8 cellular contexts compared by ENCODE assay signal in the genomic region with DNA sequence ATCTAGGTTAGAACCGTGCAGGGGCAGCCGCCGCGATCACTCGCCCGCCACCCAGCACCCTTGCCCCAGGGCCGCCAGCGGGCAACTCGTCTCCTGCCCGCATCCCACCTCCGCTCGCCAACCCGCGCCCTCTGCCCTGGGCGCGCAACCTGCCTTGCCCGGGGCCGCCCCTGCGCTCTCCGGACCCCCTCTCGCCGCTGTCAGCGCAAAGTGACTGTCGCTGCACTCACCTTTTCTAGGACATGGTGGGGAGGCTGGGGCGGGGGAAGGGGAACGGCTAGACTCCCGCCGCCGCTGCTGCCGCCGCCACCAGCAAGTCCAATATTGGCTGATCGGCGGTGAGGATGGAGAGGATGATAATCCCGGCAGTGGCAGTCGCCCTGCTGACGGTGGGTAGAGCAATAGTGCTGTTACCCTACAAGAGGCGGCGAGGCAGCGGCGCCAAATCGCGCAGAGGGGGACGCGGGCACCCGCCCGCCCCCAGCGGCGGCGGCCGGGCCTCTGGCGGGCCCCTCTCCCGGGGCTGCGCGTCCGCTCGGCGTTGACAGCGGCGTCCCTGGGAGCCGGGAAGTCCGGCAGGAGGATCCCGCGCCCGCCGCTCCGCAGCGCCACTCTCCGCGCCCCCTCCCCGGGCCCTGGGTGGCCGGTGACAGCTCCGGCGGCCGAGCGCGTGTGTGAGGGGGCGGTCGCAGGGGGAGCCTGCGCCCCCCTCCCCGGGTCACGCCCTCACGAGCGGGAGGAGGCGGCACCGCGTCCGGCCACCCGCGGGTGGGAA. TPM values are rescaled to one million over a fixed set of nuclear protein-coding genes. Genes with fewer than 3 reads are reported as not detected.
DNase-seq lines count a peak whose midpoint lies in the region; ATAC-seq and TF ChIP-seq lines count a peak whose summit lies in the region.

No MANE protein-coding gene starts in this region.

- H3K9me3 ChIP-seq in SU-DHL-6 (ENCODE audit: insufficient read depth, low read length) (no peaks in the 10 kb centered on the region), skeletal muscle tissue (ENCODE audit: control insufficient read depth in 3 of 3, low read length in 3 of 3) (no peaks in the 10 kb centered on the region)

- H3F3A ChIP-seq in SU-DHL-6 (ENCODE audit: insufficient read depth): peaks cover 3% of the 10 kb centered on the region; the same call in 1 of the 2 replicates

- H2AFZ ChIP-seq in SU-DHL-6 (ENCODE audit: low read depth, low read length, severe bottlenecking): no peak overlapping the region

- DNase-seq in GM06990 (ENCODE audit: extremely low read depth, insufficient read length): peak; percentile 14
- no peak for DNase-seq in astrocyte of the cerebellum (ENCODE audit: low read depth)
- peak; percentile 34 to 46 (median 38) for DNase-seq in immature natural killer cell
- DNase-seq in NCI-H1436 (lab: John Stamatoyannopoulos, UW): no peak

- no peaks in the 10 kb centered on the region for H3K79me2 ChIP-seq in SU-DHL-6 (ENCODE audit: insufficient read depth, low read length)

- peak overlapping the region; percentile 47 for H3K4me2 ChIP-seq in SU-DHL-6 (ENCODE audit: low read depth, low read length, poor library complexity, severe bottlenecking)

- ATAC-seq in GM21526 (IDR thresholded peaks at IDR 0.05; ENCODE audit: low FRiP score, unreplicated experiment) (no peak), HG02973 (IDR thresholded peaks at IDR 0.05; ENCODE audit: unreplicated experiment) (no peak)

- peaks cover 20 to 34% of the 10 kb centered on the region in 2 donors for H3K4me1 Mint-ChIP-seq in immature natural killer cell

- peak overlapping the region; percentile 55 for H3K9ac ChIP-seq in SU-DHL-6 (ENCODE audit: low read length)
- peak overlapping the region; percentile 78 to 99 (median 98) for H3K9ac ChIP-seq in skeletal muscle tissue (ENCODE audit: low read depth in 1 of 3, low read length in 3 of 3)

- H3K27me3 ChIP-seq in GM06990 (replicated peaks; ENCODE audit: control insufficient read depth, insufficient read depth, low read length): no peaks in the 10 kb centered on the region; the same call in none of the 2 replicates
- H3K27me3 ChIP-seq in SU-DHL-6 (ENCODE audit: low read length): no peaks in the 10 kb centered on the region
- H3K27me3 ChIP-seq in skeletal muscle tissue (ENCODE audit: control insufficient read depth in 3 of 3, insufficient read depth in 3 of 3, low read length in 3 of 3): no peaks in the 10 kb centered on the region

- no peaks in the 10 kb centered on the region for H3K9me2 ChIP-seq in SU-DHL-6 (replicated peaks; ENCODE audit: insufficient read depth, low read length)

- peak overlapping the region in 3 of 6 donors; percentile 11 to 42 (median 28) for H3K27ac Mint-ChIP-seq in immature natural killer cell

- H4K20me1 ChIP-seq in SU-DHL-6 (ENCODE audit: low read depth, low read length): no peaks in the 10 kb centered on the region

- no peaks in the 10 kb centered on the region for H3K36me3 ChIP-seq in GM06990 (ENCODE audit: control insufficient read depth, insufficient read depth, low read length)
- no peaks in the 10 kb centered on the region for H3K36me3 ChIP-seq in SU-DHL-6 (ENCODE audit: low read length)
- H3K36me3 ChIP-seq in skeletal muscle tissue (ENCODE audit: control insufficient read depth in 3 of 3, insufficient read depth in 3 of 3, low read length in 3 of 3): no peaks in the 10 kb centered on the region

- H3K4me3 ChIP-seq in GM06990 (replicated peaks; ENCODE audit: low read depth, low read length) (peak overlapping the region; percentile 60), SU-DHL-6 (ENCODE audit: insufficient read depth, low read length, poor library complexity, severe bottlenecking) (peak overlapping the region; percentile 46), astrocyte of the cerebellum (ENCODE audit: low read depth, low read length) (peak overlapping the region; percentile 86), skeletal muscle tissue (ENCODE audit: low read length in 3 of 3) (peak overlapping the region; percentile 97 to 99 (median 98))

- peaks cover 11 to 20% (median 18%) of the 10 kb centered on the region in 3 donors for H3K27me3 Mint-ChIP-seq in immature natural killer cell (ENCODE audit: low read depth in 3 of 3)

- H3K27ac ChIP-seq in SU-DHL-6 (ENCODE audit: low read depth, low read length) (no peak overlapping the region), skeletal muscle tissue (ENCODE audit: low read depth, low read length) (peak overlapping the region; percentile 94)

- H3K4me1 ChIP-seq in skeletal muscle tissue (ENCODE audit: control insufficient read depth in 3 of 3, insufficient read depth in 3 of 3, low read length in 3 of 3): peaks cover 11 to 14% (median 13%) of the 10 kb centered on the region in 3 donors

- TF ChIP-seq CTCF in GM06990 (IDR thresholded peaks at IDR 0.05; ENCODE audit: insufficient read depth, low read length, poor library complexity, severe bottlenecking): no peak
- TF ChIP-seq CTCF in SU-DHL-6 (IDR thresholded peaks at IDR 0.05; ENCODE audit: insufficient read depth, low read length, poor library complexity, severe bottlenecking): no peak
- TF ChIP-seq CTCF in astrocyte of the cerebellum (IDR thresholded peaks at IDR 0.05; ENCODE audit: low read depth, low read length, missing control alignments): no peak

- H3K9me3 Mint-ChIP-seq in immature natural killer cell: no peaks in the 10 kb centered on the region

- no peaks in the 10 kb centered on the region for H3K36me3 Mint-ChIP-seq in immature natural killer cell

- in situ Hi-C loops in astrocyte of the cerebellum (cut with HindIII; ENCODE audit: low sequenced_read_pairs): loop anchor here (25.0 kb wide), 1 partner anchor 507 kb away; no protein-coding TSS in a partner anchor

- peak overlapping the region; percentile 93 to 98 (median 97) for H3K4me3 Mint-ChIP-seq in immature natural killer cell

RNA-seq across cellular contexts. Expression of gene NR3C2, which starts 2.3 kb away (rescaled TPM):
- 1 to 10 TPM; 1.0 to 1.2 (median 1.1) TPM for polyA plus RNA-seq in immature natural killer cell
- total RNA-seq in skeletal muscle tissue: 16.7 TPM

Comparison
In these comparisons a context has a peak if more than half of its experiments do, and no peak if none do; other contexts are left out.
1. DNase-seq: peak in GM06990 (single experiment) and immature natural killer cell (3 of 3); none in astrocyte of the cerebellum (single experiment) and NCI-H1436 (single experiment).
2. H3K4me3 ChIP-seq: peak in every context shown above with its lines; median percentile 98 in skeletal muscle tissue; 86 in astrocyte of the cerebellum; 60 in GM06990; 46 in SU-DHL-6.